Comparison of ENCODE assay signal across 8 cellular contexts in genomic region chr2:20224191-20224715, GRCh38. TPM values are rescaled to one million over a fixed set of nuclear protein-coding genes. Genes with fewer than 3 reads are reported as not detected.
DNase-seq lines count a peak whose midpoint lies in the region; ATAC-seq and TF ChIP-seq lines count a peak whose summit lies in the region.

No MANE protein-coding gene starts in this region.

- peaks cover 5 to 62% (median 50%) of the 10 kb centered on the region in 10 experiments; a peak in 17 of 20 replicates for H3K4me1 ChIP-seq in BLaER1 treated with 17β-estradiol and CSF1 and Interleukin-3, amounts not matched to agents 10 nM and 100 nM
- H3K4me1 ChIP-seq in SJCRH30 (no peaks in the 10 kb centered on the region), stomach (peaks cover 26 to 56% (median 47%) of the 10 kb centered on the region in 4 donors)

- WGBS in stomach, 5 donors, result 0 to 2% (median 1%) methylated on average over 9 to 67 of the region's 67 CpGs

- peak overlapping the region in 9 of 11 experiments; percentile 40 to 75 (median 68); a peak in 17 of 22 replicates for H3K27ac ChIP-seq in BLaER1 treated with 17β-estradiol and CSF1 and Interleukin-3, amounts not matched to agents 10 nM and 100 nM
- H3K27ac ChIP-seq in SJCRH30 (peak overlapping the region; percentile 74), stomach (peak overlapping the region; percentile 88 to 95 (median 91))

- H4K20me1 ChIP-seq in BLaER1 treated with 17β-estradiol and CSF1 and Interleukin-3, amounts not matched to agents 10 nM and 100 nM, result peaks cover 0 to 19% (median 0%) of the 10 kb centered on the region in 11 experiments; a peak in 4 of 22 replicates

- H3K4me2 ChIP-seq in BLaER1 treated with 17β-estradiol and CSF1 and Interleukin-3, amounts not matched to agents 10 nM and 100 nM, result peak overlapping the region; percentile 94 to 100 (median 99)

- intact Hi-C loops in left ventricle myocardium superior (cut with micrococcal nuclease) (no loop called here), stomach (cut with DNase I; ENCODE audit: low total_unique reads) (loop anchor here (10.0 kb wide), 1 partner anchor 89 kb away; no protein-coding TSS in a partner anchor)

- TF ChIP-seq EP300 in stomach (IDR thresholded peaks at IDR 0.05), result no peak

- peaks cover 21 to 43% (median 29%) of the 10 kb centered on the region in 11 experiments; a peak in 19 of 22 replicates for H3K27me3 ChIP-seq in BLaER1 treated with 17β-estradiol and CSF1 and Interleukin-3, amounts not matched to agents 10 nM and 100 nM
- H3K27me3 ChIP-seq in H7 (ENCODE audit: control insufficient read depth, insufficient read depth, low read length), result peaks cover 11% of the 10 kb centered on the region
- no peaks in the 10 kb centered on the region for H3K27me3 ChIP-seq in SJCRH30
- H3K27me3 ChIP-seq in stomach, result peaks cover 0 to 48% (median 0%) of the 10 kb centered on the region in 3 donors

- H3K4me3 ChIP-seq in BLaER1 treated with 17β-estradiol and CSF1 and Interleukin-3, amounts not matched to agents 10 nM and 100 nM, result peak overlapping the region; percentile 65 to 80 (median 76)
- H3K4me3 ChIP-seq in H7 (ENCODE audit: insufficient read depth, low read depth, low read length) (peak overlapping the region; percentile 60), SJCRH30 (peak overlapping the region; percentile 84), stomach (peak overlapping the region; percentile 65 to 82 (median 70))

- H3K9ac ChIP-seq in BLaER1 treated with 17β-estradiol and CSF1 and Interleukin-3, amounts not matched to agents 10 nM and 100 nM, result peak overlapping the region; percentile 59 to 86 (median 78)

- H3K9me3 ChIP-seq in BLaER1 treated with 17β-estradiol and CSF1 and Interleukin-3, amounts not matched to agents 10 nM and 100 nM (replicated peaks in 1 of 11), result no peaks in the 10 kb centered on the region
- H3K9me3 ChIP-seq in SJCRH30 (replicated peaks) (no peaks in the 10 kb centered on the region), stomach (no peaks in the 10 kb centered on the region)

- ATAC-seq in left ventricle myocardium superior, result peak; percentile 29

- peak; percentile 84 for DNase-seq in H7
- peak in 1 of 2 experiments; percentile 59 for DNase-seq in SJCRH30
- no peak for DNase-seq in left ventricle myocardium superior
- DNase-seq in stomach, result no peak
- DNase-seq in cerebellar nuclear complex (lab: John Stamatoyannopoulos, UW), result no peak
- no peak for DNase-seq in NCI-H446 treated with DMSO at 0.1 percent for 48 hours (lab: John Stamatoyannopoulos, UW)
- DNase-seq in stimulated activated CD4-positive, alpha-beta T cell treated with anti-CD3 and anti-CD28 coated beads, Interleukin-15, amount 100 ng/mL, for 24 hours, result no peak

- TF ChIP-seq CTCF in stomach (IDR thresholded peaks at IDR 0.05), result no peak

- TF ChIP-seq POLR2A in stomach (IDR thresholded peaks at IDR 0.05), result no peak

- H3K36me3 ChIP-seq in BLaER1 treated with 17β-estradiol and CSF1 and Interleukin-3, amounts not matched to agents 10 nM and 100 nM, result no peaks in the 10 kb centered on the region; a peak in 1 of 22 replicates
- H3K36me3 ChIP-seq in H7 (replicated peaks; ENCODE audit: control insufficient read depth, insufficient read depth, low read length) (no peaks in the 10 kb centered on the region), SJCRH30 (no peaks in the 10 kb centered on the region), stomach (no peaks in the 10 kb centered on the region)

RNA-seq across cellular contexts. Expression of gene SDC1, which starts 0.7 kb away (rescaled TPM):
- 27.2 and 38.5 TPM in 2 replicates for total RNA-seq in H7 (2014; rRNA removed; shearing (Covaris generic))
- total RNA-seq in SJCRH30 (2014; rRNA removed; shearing (Covaris generic)), result 61.8 and 62.6 TPM in 2 replicates
- 0.42 TPM for total RNA-seq in left ventricle myocardium superior
- 100 to 1,000 TPM in 1 of 5 donors, 10 to 100 TPM in 4; 21.0 to 140 (median 57.5) TPM for total RNA-seq in stomach
- 10 to 100 TPM; 16.0 to 82.9 (median 32.5) TPM for polyA plus RNA-seq in stomach

Comparison
In these comparisons a context has a peak if more than half of its experiments do, and no peak if none do; other contexts are left out.
1. RNA of gene SDC1, which starts 0.7 kb away (total RNA-seq): 61.8 to 62.6 TPM in SJCRH30, 21.0 to 140 TPM in stomach and 27.2 to 38.5 TPM in H7; 0.42 TPM in left ventricle myocardium superior (single experiment); every median in the first group is over 10 times any median in the second.
2. Peak in every context shown above with its lines, with median percentiles within 50 percentile points of each other: H3K27ac ChIP-seq and H3K4me3 ChIP-seq.